10 cellular contexts compared by ENCODE assay signal in genomic region chr11:62842891-62843290, GRCh38. TPM values are rescaled to one million over a fixed set of nuclear protein-coding genes. Genes with fewer than 3 reads are reported as not detected.
A peak's percentile ranks its signal among the peaks of the same experiment; 100 is the strongest.
DNase-seq lines count a peak whose midpoint lies in the region; ATAC-seq and TF ChIP-seq lines count a peak whose summit lies in the region.
"Not testable (repeated sequence)": the region's sequence is repeated elsewhere in the genome, so short reads cannot be mapped to it uniquely, and the experiment has no call there.
"Had no signal": no experiment of that assay in that cellular context is flagged by ENCODE, and none has a peak within 500 bp of the region (broad histone marks: within the 10 kb centered on the region; RNA-seq: fewer than 3 reads in every experiment).

No MANE protein-coding gene starts in this region.

- H3K27me3 ChIP-seq in DND-41 (ENCODE audit: insufficient read depth, low read length, poor library complexity); endodermal cell (ENCODE audit: control insufficient read depth, insufficient read depth, low read length, poor library complexity, severe bottlenecking); neuron (ENCODE audit: insufficient read depth, low read length); smooth muscle cell (ENCODE audit: low read depth); aorta (ENCODE audit: control insufficient read depth in 1 of 2, insufficient read depth in 2 of 2, low read length in 1 of 2): not testable (repeated sequence)

- peaks cover 15% of the 10 kb centered on the region for H3K4me1 Mint-ChIP-seq in activated naive CD4-positive, alpha-beta T cell treated with anti-CD3 and anti-CD28 coated beads for 36 hours (ENCODE audit: low read depth)
- not testable (repeated sequence) for H3K4me1 Mint-ChIP-seq in endodermal cell

- 87 to 98% methylated on average over 5 to 9 of the region's 9 CpGs for WGBS in endodermal cell (ENCODE audit: insufficient coverage in 1 of 2, insufficient read length in 1 of 2), 2 experiments
- WGBS in smooth muscle cell (ENCODE audit: low lambda C conversion rate): 75% methylated on average over 9 of the region's 9 CpGs
- 84 to 87% methylated on average over 9 of the region's 9 CpGs for WGBS in aorta, 2 donors

- H3F3A ChIP-seq in smooth muscle cell (ENCODE audit: low read depth): peaks cover 29% of the 10 kb centered on the region

- not testable (repeated sequence) for TF ChIP-seq CTCF in DND-41 (IDR thresholded peaks at IDR 0.05; ENCODE audit: borderline replicate concordance, extremely low read depth, low read length, poor library complexity, severe bottlenecking); endodermal cell (conservative IDR thresholded peaks at IDR 0.05); smooth muscle cell (IDR thresholded peaks at IDR 0.05; ENCODE audit: borderline replicate concordance, insufficient read depth, poor library complexity, severe bottlenecking)

- not testable (repeated sequence) for H3K27me3 Mint-ChIP-seq in activated naive CD4-positive, alpha-beta T cell treated with anti-CD3 and anti-CD28 coated beads for 36 hours (ENCODE audit: low read depth); endodermal cell (ENCODE audit: insufficient read depth)

- not testable (repeated sequence) for ATAC-seq in DND-41 (ENCODE audit: insufficient read depth, low read depth); aorta (ENCODE audit: low FRiP score)

- not testable (repeated sequence) for H3K27ac Mint-ChIP-seq in activated naive CD4-positive, alpha-beta T cell treated with anti-CD3 and anti-CD28 coated beads for 36 hours; endodermal cell

- CTCF ChIA-PET in activated naive CD4-positive, alpha-beta T cell treated with anti-CD3 and anti-CD28 coated beads for 36 hours (lab: Charles Lee): interaction anchor here (0.7 to 1.0 kb wide), 3 partner anchors 25 to 57 kb away, joined by 3 to 4 read pairs (median 3); no protein-coding TSS in a partner anchor

- H3K4me2 ChIP-seq in DND-41 (ENCODE audit: insufficient read depth, low read length) (peak overlapping the region; percentile 77), smooth muscle cell (peak overlapping the region; percentile 91)

- not testable (repeated sequence) for H3K9me3 Mint-ChIP-seq in activated naive CD4-positive, alpha-beta T cell treated with anti-CD3 and anti-CD28 coated beads for 36 hours
- peaks cover 15% of the 10 kb centered on the region for H3K9me3 Mint-ChIP-seq in endodermal cell

- H3K4me1 ChIP-seq in DND-41 (ENCODE audit: insufficient read depth, low read length) (peaks cover 32% of the 10 kb centered on the region), neuron (ENCODE audit: insufficient read depth, low read length) (peaks cover 18% of the 10 kb centered on the region), smooth muscle cell (ENCODE audit: low read depth) (peaks cover 11% of the 10 kb centered on the region)
- H3K4me1 ChIP-seq in endodermal cell (ENCODE audit: control insufficient read depth, insufficient read depth, low read length); aorta (ENCODE audit: control insufficient read depth in 1 of 2, insufficient read depth in 2 of 2, low read length in 2 of 2): not testable (repeated sequence)

- H3K36me3 Mint-ChIP-seq in activated naive CD4-positive, alpha-beta T cell treated with anti-CD3 and anti-CD28 coated beads for 36 hours (ENCODE audit: low read depth); endodermal cell (ENCODE audit: low read depth): not testable (repeated sequence)

- DNase-seq in DND-41; endodermal cell; smooth muscle cell (lab: John Stamatoyannopoulos, UW; ENCODE audit: unreplicated experiment); aorta: not testable (repeated sequence)
- peak; percentile 69 for DNase-seq in NCI-H146 (lab: John Stamatoyannopoulos, UW)
- DNase-seq in activated naive CD4-positive, alpha-beta T cell treated with anti-CD3 and anti-CD28 coated beads for 36 hours: peak; percentile 18
- peak; percentile 67 for DNase-seq in left kidney (ENCODE audit: low read depth, low spot score)

- peak overlapping the region; percentile 94 for H3K27ac ChIP-seq in DND-41 (ENCODE audit: low read length)
- peak overlapping the region; percentile 100 for H3K27ac ChIP-seq in endodermal cell (ENCODE audit: low read depth, low read length)
- peak overlapping the region; percentile 100 for H3K27ac ChIP-seq in smooth muscle cell (ENCODE audit: low read depth)
- H3K27ac ChIP-seq in aorta (ENCODE audit: low read depth in 1 of 2, low read length in 2 of 2): peak overlapping the region; percentile 29 to 72

- not testable (repeated sequence) for H3K36me3 ChIP-seq in DND-41 (ENCODE audit: insufficient read depth, low read length); endodermal cell (ENCODE audit: control insufficient read depth, insufficient read depth, low read length); neuron (ENCODE audit: insufficient read depth, low read length); smooth muscle cell (ENCODE audit: low read depth); aorta (ENCODE audit: control insufficient read depth in 1 of 2, insufficient read depth in 2 of 2, low read length in 1 of 2)

- peak overlapping the region; percentile 74 for H3K9ac ChIP-seq in DND-41 (ENCODE audit: low read depth, low read length)
- H3K9ac ChIP-seq in endodermal cell (ENCODE audit: extremely low read depth, low read length, poor library complexity, severe bottlenecking): peak overlapping the region; percentile 91
- H3K9ac ChIP-seq in smooth muscle cell (ENCODE audit: low read depth): peak overlapping the region; percentile 98

- H3K4me3 ChIP-seq in DND-41 (ENCODE audit: low read depth in 1 of 2, low read length in 2 of 2) (peak overlapping the region in 1 of 2 experiments; percentile 59; a peak in 2 of 4 replicates), endodermal cell (ENCODE audit: low read length) (peak overlapping the region; percentile 76), neuron (ENCODE audit: low read length) (peak overlapping the region; percentile 52), smooth muscle cell (peak overlapping the region; percentile 58)
- H3K4me3 ChIP-seq in aorta (ENCODE audit: low read length in 2 of 2): not testable (repeated sequence)

- H4K20me1 ChIP-seq in DND-41 (ENCODE audit: insufficient read depth, low read length); smooth muscle cell (ENCODE audit: low read depth): not testable (repeated sequence)

- H3K79me2 ChIP-seq in DND-41 (ENCODE audit: insufficient read depth, low read length) (peaks cover 15% of the 10 kb centered on the region), smooth muscle cell (ENCODE audit: low read depth) (peaks cover 14% of the 10 kb centered on the region)

- not testable (repeated sequence) for H3K4me3 Mint-ChIP-seq in activated naive CD4-positive, alpha-beta T cell treated with anti-CD3 and anti-CD28 coated beads for 36 hours; endodermal cell

- intact Hi-C loops in activated naive CD4-positive, alpha-beta T cell treated with anti-CD3 and anti-CD28 coated beads for 36 hours (cut with micrococcal nuclease): loop anchor here (1.0 to 5.0 kb wide), 3 partner anchors 12 to 271 kb away; partner anchors contain the start of gene EEF1G
- intact Hi-C loops in aorta (cut with DNase I): not testable (repeated sequence)

- H2AFZ ChIP-seq in DND-41 (ENCODE audit: low read depth, low read length) (peak overlapping the region; percentile 78), smooth muscle cell (ENCODE audit: low read depth) (peak overlapping the region; percentile 96)
- not testable (repeated sequence) for H2AFZ ChIP-seq in neuron (ENCODE audit: low read depth, low read length)

- not testable (repeated sequence) for H3K9me3 ChIP-seq in DND-41 (ENCODE audit: insufficient read depth, low read length, severe bottlenecking); endodermal cell (ENCODE audit: control insufficient read depth, low read length); neuron (ENCODE audit: low read length); smooth muscle cell (replicated peaks; ENCODE audit: low read depth); aorta (ENCODE audit: control insufficient read depth, low read length)

RNA-seq across cellular contexts. Expression of gene WDR74, which starts 3.5 kb away (rescaled TPM):
- total RNA-seq in activated naive CD4-positive, alpha-beta T cell treated with anti-CD3 and anti-CD28 coated beads for 36 hours: 10 to 100 TPM; 74.4 to 78.7 TPM
- 10 to 100 TPM; 44.6 to 48.1 TPM for total RNA-seq in endodermal cell
- 130 TPM for polyA plus RNA-seq in endodermal cell (2013, experiment 1 of 2)
- 195 TPM for polyA plus RNA-seq in endodermal cell (2013, experiment 2 of 2)
- total RNA-seq in smooth muscle cell: 19.3 and 36.6 TPM in 2 replicates
- polyA plus RNA-seq in smooth muscle cell: 41.3 and 46.1 TPM in 2 replicates
- 10 to 100 TPM; 35.4 to 42.9 TPM for total RNA-seq in aorta
- 10 to 100 TPM; 13.5 to 53.9 TPM for polyA plus RNA-seq in aorta

RNA-seq across cellular contexts. Expression of gene TEX54, which starts 10.2 kb away (rescaled TPM):
- not detected for total RNA-seq in activated naive CD4-positive, alpha-beta T cell treated with anti-CD3 and anti-CD28 coated beads for 36 hours
- total RNA-seq in endodermal cell: not detected
- not detected for polyA plus RNA-seq in endodermal cell (2013, experiment 1 of 2)
- polyA plus RNA-seq in endodermal cell (2013, experiment 2 of 2): not detected
- total RNA-seq in smooth muscle cell: not detected in 2 replicates
- 1.4 and 3.1 TPM in 2 replicates for polyA plus RNA-seq in smooth muscle cell
- total RNA-seq in aorta: not detected
- 1 to 10 TPM in 1 of 2 donors, not detected in 1; 5.5 TPM for polyA plus RNA-seq in aorta
- total RNA-seq: glomerular endothelial cell, myocyte had no signal

RNA-seq across cellular contexts. Expression of gene STX5, which starts 11.0 kb away (rescaled TPM):
- total RNA-seq in activated naive CD4-positive, alpha-beta T cell treated with anti-CD3 and anti-CD28 coated beads for 36 hours: 10 to 100 TPM; 22.7 to 23.0 TPM
- 10 to 100 TPM; 36.9 to 37.3 TPM for total RNA-seq in endodermal cell
- 38.8 TPM for polyA plus RNA-seq in endodermal cell (2013, experiment 1 of 2)
- polyA plus RNA-seq in endodermal cell (2013, experiment 2 of 2): 35.1 TPM
- 44.6 and 52.6 TPM in 2 replicates for total RNA-seq in smooth muscle cell
- 67.9 and 69.0 TPM in 2 replicates for polyA plus RNA-seq in smooth muscle cell
- total RNA-seq in aorta: 10 to 100 TPM; 42.6 to 46.4 TPM
- polyA plus RNA-seq in aorta: 10 to 100 TPM; 19.2 to 44.0 TPM

RNA-seq across cellular contexts. Expression of gene NXF1, which starts 37.7 kb away (rescaled TPM):
- 10 to 100 TPM; 44.6 to 46.0 TPM for total RNA-seq in activated naive CD4-positive, alpha-beta T cell treated with anti-CD3 and anti-CD28 coated beads for 36 hours
- 10 to 100 TPM; 45.8 to 61.4 TPM for total RNA-seq in endodermal cell
- 60.6 TPM for polyA plus RNA-seq in endodermal cell (2013, experiment 1 of 2)
- 59.8 TPM for polyA plus RNA-seq in endodermal cell (2013, experiment 2 of 2)
- 33.4 and 35.4 TPM in 2 replicates for total RNA-seq in smooth muscle cell
- polyA plus RNA-seq in smooth muscle cell: 46.5 and 78.8 TPM in 2 replicates
- total RNA-seq in aorta: 10 to 100 TPM; 82.4 to 99.9 TPM
- polyA plus RNA-seq in aorta: 100 to 1,000 TPM in 1 of 2 donors, 10 to 100 TPM in 1; 26.8 to 455 TPM

RNA-seq across cellular contexts. Expression of gene SLC3A2, which starts 37.8 kb away (rescaled TPM):
- 100 to 1,000 TPM; 419 to 472 TPM for total RNA-seq in activated naive CD4-positive, alpha-beta T cell treated with anti-CD3 and anti-CD28 coated beads for 36 hours
- 100 to 1,000 TPM; 438 to 488 TPM for total RNA-seq in endodermal cell
- 216 TPM for polyA plus RNA-seq in endodermal cell (2013, experiment 1 of 2)
- polyA plus RNA-seq in endodermal cell (2013, experiment 2 of 2): 179 TPM
- total RNA-seq in smooth muscle cell: 181 and 248 TPM in 2 replicates
- 179 and 291 TPM in 2 replicates for polyA plus RNA-seq in smooth muscle cell
- total RNA-seq in aorta: 100 to 1,000 TPM in 1 of 2 donors, 10 to 100 TPM in 1; 98.6 to 107 TPM
- 10 to 100 TPM; 31.8 to 74.8 TPM for polyA plus RNA-seq in aorta
